ENCODE assay signal across 14 cellular contexts in genomic region chrX:13502590-13502989, GRCh38.
"Had no signal": no experiment of that assay in that cellular context is flagged by ENCODE, and none has a peak within 500 bp of the region (broad histone marks: within the 10 kb centered on the region; RNA-seq: fewer than 3 reads in every experiment).

No MANE protein-coding gene starts in this region.

- H3K27ac Mint-ChIP-seq: activated naive CD4-positive, alpha-beta T cell treated with anti-CD3 and anti-CD28 coated beads, Interleukin-2, amount 50 U/mL, for 24 hours; T-cell had no signal

- H3K4me3 Mint-ChIP-seq: activated naive CD4-positive, alpha-beta T cell treated with anti-CD3 and anti-CD28 coated beads, Interleukin-2, amount 50 U/mL, for 24 hours; neural crest cell; T-cell had no signal

- H3K36me3 Mint-ChIP-seq: activated naive CD4-positive, alpha-beta T cell treated with anti-CD3 and anti-CD28 coated beads, Interleukin-2, amount 50 U/mL, for 24 hours; T-cell had no signal

- ATAC-seq: left ventricle myocardium superior, sciatic nerve, T-cell had no signal

- DNase-seq: activated CD4-positive, alpha-beta T cell treated with anti-CD3 and anti-CD28 coated beads for 48 hours; anterior cingulate cortex; dermis blood vessel endothelial cell; erythroblast; hippocampal formation; left ventricle myocardium superior; mesenchymal stem cell; stimulated activated CD4-positive, alpha-beta T cell treated with anti-CD3 and anti-CD28 coated beads, Interleukin-2, amount 100 ng/mL, for 24 hours; T-cell; tibial artery; WERI-Rb-1 had no signal

- H3K9me3 Mint-ChIP-seq: activated naive CD4-positive, alpha-beta T cell treated with anti-CD3 and anti-CD28 coated beads, Interleukin-2, amount 50 U/mL, for 24 hours; T-cell had no signal

- H3K27me3 Mint-ChIP-seq: activated naive CD4-positive, alpha-beta T cell treated with anti-CD3 and anti-CD28 coated beads, Interleukin-2, amount 50 U/mL, for 24 hours had no signal
